In genomic region chr1:228837817-228838716, GRCh38 we compare ENCODE assay signal across 9 cellular contexts.
DNase-seq lines count a peak whose midpoint lies in the region; ATAC-seq and TF ChIP-seq lines count a peak whose summit lies in the region.
"Had no signal": no experiment of that assay in that cellular context is flagged by ENCODE, and none has a peak within 500 bp of the region (broad histone marks: within the 10 kb centered on the region; RNA-seq: fewer than 3 reads in every experiment).

No MANE protein-coding gene starts in this region.

- H3K4me1 Mint-ChIP-seq in activated CD8-positive, alpha-beta T cell treated with anti-CD3 and anti-CD28 coated beads, Interleukin-2, amount 10 ng/mL, durations not matched to agents 7 days and 5 days (ENCODE audit: low read depth), result peaks cover 15% of the 10 kb centered on the region
- no peaks in the 10 kb centered on the region for H3K4me1 Mint-ChIP-seq in activated CD8-positive, alpha-beta T cell treated with anti-CD3 and anti-CD28 coated beads for 36 hours (ENCODE audit: low read depth)
- peaks cover 43% of the 10 kb centered on the region for H3K4me1 Mint-ChIP-seq in osteocyte (ENCODE audit: unreplicated experiment)
- H3K4me1 Mint-ChIP-seq in T-helper 17 cell, result no peaks in the 10 kb centered on the region

- H3K27me3 Mint-ChIP-seq in activated CD8-positive, alpha-beta T cell treated with anti-CD3 and anti-CD28 coated beads, Interleukin-2, amount 10 ng/mL, durations not matched to agents 7 days and 5 days (ENCODE audit: low read depth), result peaks cover 8% of the 10 kb centered on the region
- peaks cover 2% of the 10 kb centered on the region for H3K27me3 Mint-ChIP-seq in activated CD8-positive, alpha-beta T cell treated with anti-CD3 and anti-CD28 coated beads for 36 hours
- H3K27me3 Mint-ChIP-seq in osteocyte (ENCODE audit: unreplicated experiment) (no peaks in the 10 kb centered on the region), T-helper 17 cell (peaks cover 21% of the 10 kb centered on the region)

- CTCF ChIA-PET in activated CD8-positive, alpha-beta T cell treated with anti-CD3 and anti-CD28 coated beads, Interleukin-2, amount 10 ng/mL, durations not matched to agents 7 days and 5 days (lab: Charles Lee), result interaction anchor here (1.1 to 1.6 kb wide), 2 partner anchors 9 to 26 kb away, joined by 3 read pairs; no protein-coding TSS in a partner anchor
- CTCF ChIA-PET in activated CD8-positive, alpha-beta T cell treated with anti-CD3 and anti-CD28 coated beads for 36 hours (lab: Charles Lee), result interaction anchor here (1.0 kb wide), 1 partner anchor 11 kb away, joined by 3 read pairs; no protein-coding TSS in a partner anchor

- H3K27ac Mint-ChIP-seq in activated CD8-positive, alpha-beta T cell treated with anti-CD3 and anti-CD28 coated beads, Interleukin-2, amount 10 ng/mL, durations not matched to agents 7 days and 5 days, result peak overlapping the region; percentile 40
- no peak overlapping the region for H3K27ac Mint-ChIP-seq in activated CD8-positive, alpha-beta T cell treated with anti-CD3 and anti-CD28 coated beads for 36 hours
- H3K27ac Mint-ChIP-seq in osteocyte (ENCODE audit: unreplicated experiment) (peak overlapping the region; percentile 10), T-helper 17 cell (no peak overlapping the region)

- TF ChIP-seq CTCF in activated CD8-positive, alpha-beta T cell treated with anti-CD3 and anti-CD28 coated beads for 36 hours (IDR thresholded peaks at IDR 0.05), result no peak
- no peak for TF ChIP-seq CTCF in osteocyte (IDR thresholded peaks at IDR 0.05)

- no peak for ATAC-seq in activated CD8-positive, alpha-beta T cell treated with anti-CD3 and anti-CD28 coated beads, Interleukin-2, amount 10 ng/mL, durations not matched to agents 7 days and 5 days
- no peak for ATAC-seq in activated CD8-positive, alpha-beta T cell treated with anti-CD3 and anti-CD28 coated beads for 36 hours
- no peak for ATAC-seq in T-helper 17 cell

- no peak for DNase-seq in activated CD8-positive, alpha-beta T cell treated with anti-CD3 and anti-CD28 coated beads, Interleukin-2, amount 10 ng/mL, durations not matched to agents 7 days and 5 days
- DNase-seq in activated CD8-positive, alpha-beta T cell treated with anti-CD3 and anti-CD28 coated beads for 36 hours, result no peak
- DNase-seq in NOMO-1 treated with DMSO at 0.1 percent for 48 hours (lab: John Stamatoyannopoulos, UW; ENCODE audit: unreplicated experiment) (peak; percentile 83), osteocyte (ENCODE audit: extremely low spot score, unreplicated experiment) (no peak), T-helper 17 cell (no peak), NCI-H1436 (lab: John Stamatoyannopoulos, UW) (no peak), NCI-H2107 (lab: John Stamatoyannopoulos, UW) (no peak)
- DNase-seq: DND-41 had no signal

- no peaks in the 10 kb centered on the region for H3K36me3 ChIP-seq in esophagus (ENCODE audit: control insufficient read depth in 2 of 2, insufficient read depth in 2 of 2, low read length in 1 of 2)

- H3K4me3 ChIP-seq in esophagus (ENCODE audit: low read depth in 1 of 2, low read length in 2 of 2), result no peak overlapping the region

- intact Hi-C loops in activated CD8-positive, alpha-beta T cell treated with anti-CD3 and anti-CD28 coated beads for 36 hours (cut with micrococcal nuclease), result no loop called here

- H3K27me3 ChIP-seq in esophagus (ENCODE audit: control insufficient read depth in 1 of 2, insufficient read depth in 2 of 2, low read length in 2 of 2), result no peaks in the 10 kb centered on the region

- peaks cover 3 to 6% of the 10 kb centered on the region in 2 donors for H3K4me1 ChIP-seq in esophagus (ENCODE audit: control insufficient read depth in 2 of 2, insufficient read depth in 2 of 2, low read length in 1 of 2)

- WGBS in esophagus, 2 donors, result 39 to 43% methylated on average over 11 of the region's 11 CpGs

- peak overlapping the region; percentile 6 to 72 for H3K27ac ChIP-seq in esophagus (ENCODE audit: low read depth in 2 of 2, low read length in 1 of 2)

- POLR2A ChIA-PET in activated CD8-positive, alpha-beta T cell treated with anti-CD3 and anti-CD28 coated beads, Interleukin-2, amount 10 ng/mL, durations not matched to agents 7 days and 5 days (lab: Charles Lee), result interaction anchor here (0.8 kb wide), 1 partner anchor 34 kb away, joined by 3 read pairs; no protein-coding TSS in a partner anchor
- POLR2A ChIA-PET in activated CD8-positive, alpha-beta T cell treated with anti-CD3 and anti-CD28 coated beads for 36 hours (lab: Charles Lee), result no interaction called here

- H3K9me3 Mint-ChIP-seq in activated CD8-positive, alpha-beta T cell treated with anti-CD3 and anti-CD28 coated beads, Interleukin-2, amount 10 ng/mL, durations not matched to agents 7 days and 5 days (ENCODE audit: insufficient read depth), result no peaks in the 10 kb centered on the region
- H3K9me3 Mint-ChIP-seq in activated CD8-positive, alpha-beta T cell treated with anti-CD3 and anti-CD28 coated beads for 36 hours, result peaks cover 6% of the 10 kb centered on the region
- H3K9me3 Mint-ChIP-seq in osteocyte (ENCODE audit: unreplicated experiment), result peaks cover 4% of the 10 kb centered on the region

- H3K9me3 ChIP-seq in esophagus (ENCODE audit: control insufficient read depth in 2 of 2, insufficient read depth in 1 of 2, low read depth in 1 of 2, low read length in 1 of 2) (no peaks in the 10 kb centered on the region), T-helper 17 cell (ENCODE audit: control insufficient read depth, low read length, poor library complexity, severe bottlenecking) (no peaks in the 10 kb centered on the region)

- no peak overlapping the region for H3K4me3 Mint-ChIP-seq in activated CD8-positive, alpha-beta T cell treated with anti-CD3 and anti-CD28 coated beads, Interleukin-2, amount 10 ng/mL, durations not matched to agents 7 days and 5 days
- no peak overlapping the region for H3K4me3 Mint-ChIP-seq in activated CD8-positive, alpha-beta T cell treated with anti-CD3 and anti-CD28 coated beads for 36 hours
- no peak overlapping the region for H3K4me3 Mint-ChIP-seq in osteocyte (ENCODE audit: unreplicated experiment)
- H3K4me3 Mint-ChIP-seq in T-helper 17 cell, result no peak overlapping the region

- H3K36me3 Mint-ChIP-seq in activated CD8-positive, alpha-beta T cell treated with anti-CD3 and anti-CD28 coated beads, Interleukin-2, amount 10 ng/mL, durations not matched to agents 7 days and 5 days (ENCODE audit: low read depth), result no peaks in the 10 kb centered on the region
- no peaks in the 10 kb centered on the region for H3K36me3 Mint-ChIP-seq in activated CD8-positive, alpha-beta T cell treated with anti-CD3 and anti-CD28 coated beads for 36 hours (ENCODE audit: low read depth)
- H3K36me3 Mint-ChIP-seq in osteocyte (ENCODE audit: unreplicated experiment) (no peaks in the 10 kb centered on the region), T-helper 17 cell (ENCODE audit: low read depth) (no peaks in the 10 kb centered on the region)

Comparison
In these comparisons a context has a peak if more than half of its experiments do, and no peak if none do; other contexts are left out.
1. H3K27ac Mint-ChIP-seq: peak in activated CD8-positive, alpha-beta T cell treated with anti-CD3 and anti-CD28 coated beads, Interleukin-2, amount 10 ng/mL, durations not matched to agents 7 days and 5 days (single experiment) and osteocyte (single experiment); none in activated CD8-positive, alpha-beta T cell treated with anti-CD3 and anti-CD28 coated beads for 36 hours (single experiment) and T-helper 17 cell (single experiment).